Comparison of ENCODE assay signal across 20 cellular contexts in the genomic region with DNA sequence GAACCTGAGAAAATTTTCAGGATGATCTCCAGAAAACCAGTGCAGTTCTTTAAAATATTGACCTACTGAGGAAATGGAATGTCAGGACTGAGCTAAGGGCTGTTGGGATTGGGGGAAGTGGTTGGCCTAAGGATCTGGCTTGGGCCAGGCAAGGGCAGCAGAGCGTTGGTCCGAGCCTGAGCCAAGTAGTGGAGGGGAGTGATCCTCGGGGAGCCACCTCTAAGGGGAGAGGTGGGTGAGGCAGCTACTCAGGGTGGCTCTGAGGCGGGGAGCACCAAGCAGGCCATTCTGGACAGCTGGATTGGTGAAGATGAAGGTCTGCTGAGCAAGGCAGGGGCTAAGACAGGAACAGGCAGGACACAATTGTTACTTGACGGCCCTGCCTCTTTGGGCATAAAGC. TPM values are rescaled to one million over a fixed set of nuclear protein-coding genes. Genes with fewer than 3 reads are reported as not detected.
DNase-seq lines count a peak whose midpoint lies in the region; ATAC-seq and TF ChIP-seq lines count a peak whose summit lies in the region.
"Had no signal": no experiment of that assay in that cellular context is flagged by ENCODE, and none has a peak within 500 bp of the region (broad histone marks: within the 10 kb centered on the region; RNA-seq: fewer than 3 reads in every experiment).

No MANE protein-coding gene starts in this region.

- H3K79me2 ChIP-seq in OCI-LY7 (ENCODE audit: insufficient read depth, low read depth, low read length): peaks cover 37% of the 10 kb centered on the region; the same call in 1 of the 2 replicates

- no peaks in the 10 kb centered on the region for H3K79me1 ChIP-seq in neuronal stem cell (ENCODE audit: low read depth, low read length)

- no peak overlapping the region for H2BK12ac ChIP-seq in neuronal stem cell (ENCODE audit: low read length)

- H3K4me2 ChIP-seq in neuronal stem cell (ENCODE audit: insufficient read depth, low read length, poor library complexity, severe bottlenecking): no peak overlapping the region
- no peak overlapping the region for H3K4me2 ChIP-seq in OCI-LY7 (ENCODE audit: low read length)

- H3K4me1 ChIP-seq in neuronal stem cell (ENCODE audit: control insufficient read depth in 2 of 2, insufficient read depth in 1 of 2, low read depth in 1 of 2, low read length in 2 of 2) (peaks cover 0 to 2% of the 10 kb centered on the region in 2 donors), OCI-LY7 (ENCODE audit: insufficient read depth, low read length, poor library complexity, severe bottlenecking) (peaks cover 44% of the 10 kb centered on the region)
- H3K4me1 ChIP-seq: sigmoid colon, SJCRH30 had no signal

- H4K20me1 ChIP-seq in OCI-LY7 (ENCODE audit: insufficient read depth, low read length): peaks cover 6% of the 10 kb centered on the region; the same call in 1 of the 2 replicates

- H3K4me3 Mint-ChIP-seq in activated CD8-positive, alpha-beta memory T cell treated with anti-CD3 and anti-CD28 coated beads, Interleukin-2, amount 10 ng/mL, durations not matched to agents 7 days and 5 days: peak overlapping the region; percentile 3
- H3K4me3 Mint-ChIP-seq in activated naive CD8-positive, alpha-beta T cell: peak overlapping the region; percentile 84

- H2AFZ ChIP-seq in neuronal stem cell (ENCODE audit: low read length) (no peak overlapping the region), OCI-LY7 (ENCODE audit: low read length) (no peak overlapping the region)

- H3K4ac ChIP-seq in neuronal stem cell (ENCODE audit: low read length): no peak overlapping the region

- DNase-seq in activated CD8-positive, alpha-beta memory T cell treated with anti-CD3 and anti-CD28 coated beads, Interleukin-2, amount 10 ng/mL, durations not matched to agents 7 days and 5 days: no peak
- DNase-seq in activated CD8-positive, alpha-beta memory T cell treated with anti-CD3 and anti-CD28 coated beads, Interleukin-2, amount 50 U/mL, for 4 hours: no peak
- no peak for DNase-seq in neuronal stem cell (ENCODE audit: low spot score)
- no peak for DNase-seq in OCI-LY7 (ENCODE audit: low spot score)
- DNase-seq in DMS 273 treated with DMSO at 0.1 percent for 48 hours (lab: John Stamatoyannopoulos, UW): no peak
- DNase-seq: activated CD8-positive, alpha-beta memory T cell treated with anti-CD3 and anti-CD28 coated beads for 24 hours; activated effector memory CD4-positive, alpha-beta T cell treated with anti-CD3 and anti-CD28 coated beads, Interleukin-2, amount 50 U/mL, for 16 hours; cerebellar nuclear complex; erythroblast; foreskin keratinocyte; hippocampal formation; NCI-H1105; NCI-H2081; sigmoid colon; SJCRH30; stimulated activated CD8-positive, alpha-beta memory T cell treated with anti-CD3 and anti-CD28 coated beads, Interleukin-4, amount 100 ng/mL, for 48 hours; WERI-Rb-1 had no signal

- CTCF ChIA-PET in activated CD8-positive, alpha-beta memory T cell treated with anti-CD3 and anti-CD28 coated beads, Interleukin-2, amount 10 ng/mL, durations not matched to agents 7 days and 5 days (lab: Charles Lee): interaction anchor here (0.8 to 7.8 kb wide), 6 partner anchors 10 to 44 kb away, joined by 3 to 65 read pairs (median 4); a partner anchor contains a TSS
- CTCF ChIA-PET in OCI-LY7 (lab: Charles Lee; ENCODE audit: unreplicated experiment): interaction anchor here (1.1 kb wide), 1 partner anchor 9 kb away, joined by 3 read pairs; no protein-coding TSS in a partner anchor

- no peak overlapping the region for H4K8ac ChIP-seq in neuronal stem cell (ENCODE audit: low read depth, low read length)

- peak overlapping the region; percentile 96 for H3K27ac Mint-ChIP-seq in activated CD8-positive, alpha-beta memory T cell treated with anti-CD3 and anti-CD28 coated beads, Interleukin-2, amount 10 ng/mL, durations not matched to agents 7 days and 5 days
- peak overlapping the region; percentile 93 for H3K27ac Mint-ChIP-seq in activated naive CD8-positive, alpha-beta T cell

- H3K27ac ChIP-seq in KOPT-K1 (ENCODE audit: low read depth, low read length, poor library complexity, severe bottlenecking): peak overlapping the region; percentile 93
- no peak overlapping the region for H3K27ac ChIP-seq in neuronal stem cell (replicated peaks; ENCODE audit: low read length)
- no peak overlapping the region for H3K27ac ChIP-seq in OCI-LY7 (ENCODE audit: low read depth, low read length, poor library complexity, severe bottlenecking)
- H3K27ac ChIP-seq: foreskin keratinocyte, sigmoid colon, SJCRH30, WERI-Rb-1 had no signal

- H3K4me1 Mint-ChIP-seq in activated CD8-positive, alpha-beta memory T cell treated with anti-CD3 and anti-CD28 coated beads, Interleukin-2, amount 10 ng/mL, durations not matched to agents 7 days and 5 days: peaks cover 79% of the 10 kb centered on the region
- peaks cover 96% of the 10 kb centered on the region for H3K4me1 Mint-ChIP-seq in activated naive CD8-positive, alpha-beta T cell (ENCODE audit: low read depth)

- H3K36me3 Mint-ChIP-seq in activated CD8-positive, alpha-beta memory T cell treated with anti-CD3 and anti-CD28 coated beads, Interleukin-2, amount 10 ng/mL, durations not matched to agents 7 days and 5 days: peaks cover 12% of the 10 kb centered on the region
- no peaks in the 10 kb centered on the region for H3K36me3 Mint-ChIP-seq in activated naive CD8-positive, alpha-beta T cell

- no peaks in the 10 kb centered on the region for H3K36me3 ChIP-seq in KOPT-K1 (ENCODE audit: insufficient read depth, low read length)
- no peaks in the 10 kb centered on the region for H3K36me3 ChIP-seq in neuronal stem cell (replicated peaks in 1 of 2; ENCODE audit: control insufficient read depth in 2 of 2, insufficient read depth in 2 of 2, low read length in 2 of 2)
- no peaks in the 10 kb centered on the region for H3K36me3 ChIP-seq in OCI-LY7 (ENCODE audit: insufficient read depth, low read length)
- H3K36me3 ChIP-seq: sigmoid colon, SJCRH30, WERI-Rb-1 had no signal

- no peak overlapping the region for H2BK120ac ChIP-seq in neuronal stem cell (ENCODE audit: low read depth, low read length)

- no CpG with 5 or more reads among the region's 5 CpGs for WGBS in neuronal stem cell (ENCODE audit: extremely low coverage in 2 of 2, insufficient read length in 2 of 2, insufficient replicate concordance in 1 of 2), 2 donors

- no peaks in the 10 kb centered on the region for H3K9me3 ChIP-seq in KOPT-K1 (ENCODE audit: insufficient read depth, low read length, poor library complexity, severe bottlenecking)
- H3K9me3 ChIP-seq in neuronal stem cell (replicated peaks in 1 of 2; ENCODE audit: control insufficient read depth in 2 of 2, insufficient read depth in 1 of 2, low read depth in 1 of 2, low read length in 2 of 2): no peaks in the 10 kb centered on the region
- H3K9me3 ChIP-seq in OCI-LY7 (ENCODE audit: low read length): no peaks in the 10 kb centered on the region
- H3K9me3 ChIP-seq: sigmoid colon, SJCRH30 had no signal

- H3K18ac ChIP-seq in neuronal stem cell (ENCODE audit: low read length): peak overlapping the region; percentile 27

- H3K9me3 Mint-ChIP-seq in activated CD8-positive, alpha-beta memory T cell treated with anti-CD3 and anti-CD28 coated beads, Interleukin-2, amount 10 ng/mL, durations not matched to agents 7 days and 5 days (ENCODE audit: low read depth): no peaks in the 10 kb centered on the region
- no peaks in the 10 kb centered on the region for H3K9me3 Mint-ChIP-seq in activated naive CD8-positive, alpha-beta T cell (ENCODE audit: low read depth)

- no peak overlapping the region for H3K9ac ChIP-seq in neuronal stem cell (ENCODE audit: low read depth, low read length, poor library complexity)

- H3K4me3 ChIP-seq in neuronal stem cell (ENCODE audit: low read length in 2 of 2): no peak overlapping the region
- no peak overlapping the region for H3K4me3 ChIP-seq in OCI-LY7 (ENCODE audit: low read depth, low read length, poor library complexity, severe bottlenecking)
- H3K4me3 ChIP-seq: sigmoid colon, SJCRH30 had no signal

- H3K27me3 ChIP-seq in neuronal stem cell (ENCODE audit: control insufficient read depth in 3 of 3, insufficient read depth in 3 of 3, low read depth in 1 of 3, low read length in 3 of 3): no peaks in the 10 kb centered on the region
- H3K27me3 ChIP-seq: foreskin keratinocyte, sigmoid colon, SJCRH30 had no signal

- no peak overlapping the region for H2BK5ac ChIP-seq in neuronal stem cell (ENCODE audit: low read length)

- no peak overlapping the region for H2AK5ac ChIP-seq in neuronal stem cell (ENCODE audit: low read depth, low read length)

- H4K91ac ChIP-seq in neuronal stem cell (ENCODE audit: low read depth, low read length, poor library complexity): no peak overlapping the region

- H3K27me3 Mint-ChIP-seq in activated CD8-positive, alpha-beta memory T cell treated with anti-CD3 and anti-CD28 coated beads, Interleukin-2, amount 10 ng/mL, durations not matched to agents 7 days and 5 days: no peaks in the 10 kb centered on the region
- no peaks in the 10 kb centered on the region for H3K27me3 Mint-ChIP-seq in activated naive CD8-positive, alpha-beta T cell

- BruUV-seq in OCI-LY7 (replicated peaks; lab: Mats Ljungman, UMichigan): no TSS peak

- no peak for ATAC-seq in activated CD8-positive, alpha-beta memory T cell treated with anti-CD3 and anti-CD28 coated beads, Interleukin-2, amount 10 ng/mL, durations not matched to agents 7 days and 5 days
- ATAC-seq in GM18873 (IDR thresholded peaks at IDR 0.05; ENCODE audit: low FRiP score, unreplicated experiment): no peak
- ATAC-seq: foreskin keratinocyte had no signal

- POLR2A ChIA-PET in OCI-LY7 (lab: Charles Lee): interaction anchor here (0.7 to 4.3 kb wide), 6 partner anchors 9 to 524 kb away, joined by 3 to 18 read pairs (median 4); a partner anchor contains a TSS

- TF ChIP-seq CTCF in OCI-LY7 (conservative IDR thresholded peaks at IDR 0.05; ENCODE audit: low read length): no peak

- H3K14ac ChIP-seq in neuronal stem cell (ENCODE audit: low read length): no peak overlapping the region

- H2BK15ac ChIP-seq in neuronal stem cell (ENCODE audit: low read length): no peak overlapping the region

- H3K9me2 ChIP-seq in OCI-LY7 (ENCODE audit: insufficient read depth, low read length): no peaks in the 10 kb centered on the region

- intact Hi-C loops in OCI-LY7 (cut with micrococcal nuclease; ENCODE audit: unreplicated experiment): no loop called here

- H3K23ac ChIP-seq in neuronal stem cell (ENCODE audit: low read depth, low read length, poor library complexity): no peak overlapping the region

RNA-seq across cellular contexts. Expression of a gene that starts 11.5 kb away (rescaled TPM):
- 10 to 100 TPM; 77.4 to 91.1 TPM for total RNA-seq in activated CD8-positive, alpha-beta memory T cell treated with anti-CD3 and anti-CD28 coated beads, Interleukin-2, amount 10 ng/mL, durations not matched to agents 7 days and 5 days
- 2.0 TPM for polyA plus RNA-seq in neuronal stem cell (2013, experiment 1 of 2)
- polyA plus RNA-seq in neuronal stem cell (2013, experiment 2 of 2): 1.9 TPM
- 36.5 and 40.2 TPM in 2 replicates for total RNA-seq in OCI-LY7 (2014; rRNA removed; shearing (Covaris generic))
- total RNA-seq in OCI-LY7 (2022): 25.4 and 31.2 TPM in 2 replicates
